Comparison of ENCODE assay signal across 9 cellular contexts in the genomic region with DNA sequence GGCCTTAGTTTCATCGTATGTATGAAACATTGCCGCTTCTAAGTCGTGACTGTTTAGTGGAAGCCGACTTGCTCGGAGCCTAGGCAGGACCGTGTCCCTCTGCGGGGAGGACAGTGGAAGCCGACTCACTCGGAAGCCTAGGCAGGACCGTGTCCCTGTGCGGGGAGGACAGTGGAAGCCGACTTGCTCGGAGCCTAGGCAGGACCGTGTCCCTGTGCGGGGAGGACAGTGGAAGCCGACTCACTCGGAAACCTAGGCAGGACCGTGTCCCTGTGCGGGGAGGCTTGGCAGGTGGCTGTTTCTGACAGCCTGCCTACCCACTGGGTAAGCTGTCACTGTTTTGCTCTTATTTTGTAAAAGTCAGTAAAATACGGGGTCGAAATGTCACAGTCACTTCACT.
"Had no signal": no experiment of that assay in that cellular context is flagged by ENCODE, and none has a peak within 500 bp of the region (broad histone marks: within the 10 kb centered on the region; RNA-seq: fewer than 3 reads in every experiment).

No MANE protein-coding gene starts in this region.

- H3K27me3 Mint-ChIP-seq: IgD-negative memory B cell had no signal

- H3K4me1 ChIP-seq: HAP-1 had no signal

- DNase-seq: GOT3, H7, HFFc6, KBM-7 had no signal

- H3K9me3 Mint-ChIP-seq: HFFc6, IgD-negative memory B cell had no signal

- H3K27ac ChIP-seq: HL-60 had no signal

- H3K4me3 ChIP-seq: HAP-1 had no signal

- H3K27ac Mint-ChIP-seq: HFFc6, IgD-negative memory B cell had no signal

- H3K9me3 ChIP-seq: HAP-1 had no signal

- ATAC-seq: HCT116, HepG2 had no signal

- FAIRE-seq: HepG2 had no signal

- H3K4me3 Mint-ChIP-seq: HFFc6, IgD-negative memory B cell had no signal
